Comparison of ENCODE assay signal across 1 cellular context in the genomic region with DNA sequence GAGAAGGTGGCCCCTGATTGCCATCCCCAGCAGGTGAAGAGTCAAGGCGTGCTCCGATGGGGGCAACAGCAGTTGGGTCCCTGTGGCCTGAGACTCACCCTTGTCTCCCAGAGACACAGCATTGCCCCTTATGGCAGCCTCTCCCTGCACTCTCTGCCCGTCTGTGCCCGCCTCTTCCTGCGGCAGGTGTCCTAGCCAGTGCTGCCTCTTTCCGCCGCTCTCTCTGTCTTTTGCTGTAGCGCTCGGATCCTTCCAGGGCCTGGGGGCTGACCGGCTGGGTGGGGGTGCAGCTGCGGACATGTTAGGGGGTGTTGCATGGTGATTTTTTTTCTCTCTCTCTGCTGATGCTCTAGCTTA.
TF ChIP-seq lines count a peak whose summit lies in the region.

No MANE protein-coding gene starts in this region.

TF ChIP-seq in H1, 55 proteins besides CTCF, POLR2A, EP300 and RAD21:
- TF ChIP-seq SAP30 (IDR thresholded peaks at IDR 0.05; ENCODE audit: insufficient read depth, insufficient replicate concordance, low read length) (no peak), SIN3A (conservative IDR thresholded peaks at IDR 0.05 in 1 of 2, IDR thresholded peaks at IDR 0.05 in 1 of 2; ENCODE audit: low read depth in 1 of 2, low read length in 2 of 2) (no peak), HDAC6 (IDR thresholded peaks at IDR 0.05; ENCODE audit: low read depth, low read length) (no peak), CTBP2 (IDR thresholded peaks at IDR 0.05; ENCODE audit: borderline replicate concordance, insufficient read depth, insufficient read length, low read length) (no peak), RBBP5 (IDR thresholded peaks at IDR 0.05; ENCODE audit: borderline replicate concordance, low read depth, low read length) (no peak), TCF12 (IDR thresholded peaks at IDR 0.05; ENCODE audit: low read depth, low read length) (no peak), USF2 (IDR thresholded peaks at IDR 0.05; ENCODE audit: low read length) (no peak), E2F6 (IDR thresholded peaks at IDR 0.05) (no peak), NRF1 (IDR thresholded peaks at IDR 0.05; ENCODE audit: low read depth, low read length) (no peak), CBX5 (IDR thresholded peaks at IDR 0.05; ENCODE audit: low read depth, low read length) (no peak), HDAC2 (IDR thresholded peaks at IDR 0.05; ENCODE audit: borderline replicate concordance in 1 of 2, low read depth in 2 of 2, low read length in 2 of 2) (no peak)
TF ChIP-seq in H1: peak in this region for 0.
